11 cellular contexts compared by ENCODE assay signal in the genomic region with DNA sequence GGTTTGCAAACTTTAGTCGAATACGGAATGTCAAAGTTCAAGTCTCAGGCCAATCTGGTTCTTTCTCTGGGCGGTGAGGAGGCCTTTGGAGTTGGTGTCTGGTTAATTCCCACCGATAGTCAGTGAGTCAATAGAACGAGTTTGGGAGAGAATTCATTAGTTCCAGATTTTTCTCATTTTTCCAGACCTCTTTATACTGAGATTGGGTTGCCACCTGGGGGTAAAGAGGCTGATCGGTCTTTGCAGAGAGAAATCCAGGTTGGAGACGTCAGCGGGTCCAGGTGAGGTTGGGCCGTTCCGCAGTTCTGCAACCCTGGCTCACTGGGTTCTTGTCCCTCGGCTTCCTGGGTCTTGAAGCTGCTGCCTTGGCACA. TPM values are rescaled to one million over a fixed set of nuclear protein-coding genes. Genes with fewer than 3 reads are reported as not detected.
DNase-seq lines count a peak whose midpoint lies in the region; ATAC-seq, FAIRE-seq and TF ChIP-seq lines count a peak whose summit lies in the region.
"Had no signal": no experiment of that assay in that cellular context is flagged by ENCODE, and none has a peak within 500 bp of the region (broad histone marks: within the 10 kb centered on the region; RNA-seq: fewer than 3 reads in every experiment).

No MANE protein-coding gene starts in this region.

- no peak overlapping the region for H2BK120ac ChIP-seq in H1 (replicated peaks; ENCODE audit: low read depth, low read length)

- WGBS in A549 (ENCODE audit: missing lambda C conversion rate): 93% methylated on average over 11 of the region's 11 CpGs
- 58% methylated on average over 11 of the region's 11 CpGs; no CpG with 5 or more reads in 1 of the 2 experiments for WGBS in H1 (ENCODE audit: extremely low coverage in 1 of 2, insufficient coverage in 1 of 2, insufficient read length in 1 of 2, insufficient replicate concordance in 2 of 2, low coverage in 1 of 2, low lambda C conversion rate in 2 of 2, missing lambda C conversion rate in 1 of 2), 2 experiments

- TF ChIP-seq CTCF in A549 (IDR thresholded peaks at IDR 0.05) (no peak), HL-60 (IDR thresholded peaks at IDR 0.05; ENCODE audit: insufficient read depth, low read length) (no peak), H1 (IDR thresholded peaks at IDR 0.05; ENCODE audit: control extremely low read depth in 1 of 3, insufficient read depth in 1 of 3, low read depth in 1 of 3, low read length in 3 of 3) (no peak)

- no peak overlapping the region for H2AFZ ChIP-seq in H1 (ENCODE audit: low read length)

- H4K20me1 ChIP-seq in H1 (replicated peaks in 1 of 2; ENCODE audit: control insufficient read depth in 1 of 2, insufficient read depth in 2 of 2, low read length in 2 of 2): peaks cover 18 to 20% of the 10 kb centered on the region in 2 experiments

- H3K27me3 ChIP-seq in HL-60 (ENCODE audit: insufficient read depth, poor library complexity, severe bottlenecking): no peaks in the 10 kb centered on the region
- peaks cover 0 to 13% (median 7%) of the 10 kb centered on the region in 4 experiments; a peak in 6 of 7 replicates for H3K27me3 ChIP-seq in H1 (replicated peaks in 1 of 4; ENCODE audit: control insufficient read depth in 3 of 4, extremely low read depth in 1 of 4, insufficient read depth in 3 of 4, low read length in 3 of 4)

- H2BK12ac ChIP-seq in H1 (ENCODE audit: low read depth, low read length): no peak overlapping the region

- peaks cover 5% of the 10 kb centered on the region; the same call in 1 of the 2 replicates for H3K79me1 ChIP-seq in H1 (ENCODE audit: low read depth, low read length)

- peaks cover 38% of the 10 kb centered on the region; the same call in 2 of the 3 replicates for H3K4me1 ChIP-seq in A549
- peaks cover 13 to 29% (median 15%) of the 10 kb centered on the region in 4 experiments for H3K4me1 ChIP-seq in H1 (replicated peaks in 1 of 4; ENCODE audit: control insufficient read depth in 3 of 4, insufficient read depth in 4 of 4, low read length in 3 of 4)

- H4K5ac ChIP-seq in H1 (ENCODE audit: insufficient read length, low read depth, low read length): no peak overlapping the region

- no peak overlapping the region for H4K91ac ChIP-seq in H1 (replicated peaks; ENCODE audit: insufficient read length, low read length)

- H3K4me3 ChIP-seq in A549 (peak overlapping the region; percentile 92; the same call in 2 of the 3 replicates), HL-60 (replicated peaks; ENCODE audit: insufficient read depth, low read length) (no peak overlapping the region), H1 (ENCODE audit: extremely low read depth in 1 of 4, insufficient read depth in 2 of 4, low read depth in 3 of 4, low read length in 4 of 4) (peak overlapping the region in 1 of 4 experiments; percentile 81; a peak in 3 of 8 replicates)

- peaks cover 11% of the 10 kb centered on the region; the same call in 1 of the 2 replicates for H3K23me2 ChIP-seq in H1 (ENCODE audit: low read depth, low read length)

- no peak overlapping the region for H2BK20ac ChIP-seq in H1 (ENCODE audit: low read length)

- H3K79me2 ChIP-seq in H1 (ENCODE audit: control insufficient read depth in 1 of 2, insufficient read depth in 2 of 2, low read length in 2 of 2): peaks cover 32 to 71% of the 10 kb centered on the region in 2 experiments

- no peak overlapping the region for H2BK15ac ChIP-seq in H1 (ENCODE audit: low read length)

- no peak overlapping the region for H3K4ac ChIP-seq in H1 (replicated peaks; ENCODE audit: insufficient read length, low read depth, low read length)

- H3K4me2 ChIP-seq in A549: peak overlapping the region; percentile 65
- H3K4me2 ChIP-seq in H1 (ENCODE audit: insufficient read depth in 1 of 2, low read depth in 2 of 2, low read length in 2 of 2): peak overlapping the region; percentile 74

- POLR2A ChIA-PET in A549 (lab: Yijun Ruan, JAX): no interaction called here
- POLR2A ChIA-PET in H1 (lab: Charles Lee; ENCODE audit: partially characterized antibody): interaction anchor here (1.1 to 2.6 kb wide), 6 partner anchors 8 to 139 kb away, joined by 3 to 12 read pairs (median 6); no protein-coding TSS in a partner anchor

- TF ChIP-seq EP300 in A549 (IDR thresholded peaks at IDR 0.05) (no peak), H1 (IDR thresholded peaks at IDR 0.05; ENCODE audit: borderline replicate concordance in 1 of 2, low read depth in 2 of 2, low read length in 2 of 2) (no peak)

- H4K8ac ChIP-seq in H1 (ENCODE audit: extremely low read depth, insufficient read depth, low read length): no peak overlapping the region

- H3K56ac ChIP-seq in H1 (replicated peaks; ENCODE audit: insufficient read length, low read depth, low read length): no peak overlapping the region

- FAIRE-seq in A549 (lab: Jason Lieb, UNC): no peak
- FAIRE-seq in H1 (lab: Jason Lieb, UNC): no peak
- FAIRE-seq in RCC 7860 (lab: Jason Lieb, UNC): no peak

- no peak overlapping the region for H2AK5ac ChIP-seq in H1 (ENCODE audit: low read depth, low read length)

- no peak for DNase-seq in A549 (ENCODE audit: low read depth in 1 of 2, low spot score in 1 of 2)
- DNase-seq in HL-60 (ENCODE audit: low read depth in 1 of 2, low spot score in 1 of 2): no peak
- no peak for DNase-seq in H1 (ENCODE audit: low read depth in 1 of 2, low spot score in 2 of 2)
- DNase-seq in naive B cell: no peak
- no peak for DNase-seq in NK-92 treated with Interleukin-12 subunit alpha and Interleukin-12 subunit beta, amount 100 ng/mL, for 24 hours (lab: John Stamatoyannopoulos, UW)
- DNase-seq in RCC 7860 (ENCODE audit: low spot score): no peak
- DNase-seq in NCI-H2029 (lab: John Stamatoyannopoulos, UW): no peak
- no peak for DNase-seq in NK-92 (lab: John Stamatoyannopoulos, UW; ENCODE audit: unreplicated experiment)
- DNase-seq: NCI-H446, nucleus accumbens had no signal

- H3K27ac ChIP-seq in A549: peak overlapping the region; percentile 99 to 100; a peak in 4 of 6 replicates
- H3K27ac ChIP-seq in HL-60 (replicated peaks): peak overlapping the region; percentile 77; the same call in 1 of the 2 replicates
- no peak overlapping the region for H3K27ac ChIP-seq in H1 (ENCODE audit: low read depth, low read length)
- H3K27ac ChIP-seq: KMS-11 had no signal

- peak overlapping the region in 5 of 8 donors; percentile 4 to 94 (median 85) for H3K4me3 Mint-ChIP-seq in naive B cell

- no peak for TF ChIP-seq RAD21 in A549 (conservative IDR thresholded peaks at IDR 0.05 in 1 of 2, IDR thresholded peaks at IDR 0.05 in 1 of 2)
- no peak for TF ChIP-seq RAD21 in H1 (IDR thresholded peaks at IDR 0.05 in 1 of 2, conservative IDR thresholded peaks at IDR 0.05 in 1 of 2; ENCODE audit: low read depth in 2 of 2, low read length in 2 of 2)

- H3K9me3 Mint-ChIP-seq in naive B cell: no peaks in the 10 kb centered on the region

- H3K27me3 Mint-ChIP-seq in naive B cell: no peaks in the 10 kb centered on the region

- peak overlapping the region in 3 of 6 donors; percentile 27 to 73 (median 49) for H3K27ac Mint-ChIP-seq in naive B cell

- H3K9me3 ChIP-seq in A549 (no peaks in the 10 kb centered on the region), H1 (ENCODE audit: insufficient read depth in 2 of 2, low read depth in 1 of 2, low read length in 1 of 2) (no peaks in the 10 kb centered on the region)

- no peaks in the 10 kb centered on the region for H3K36me3 Mint-ChIP-seq in naive B cell

- H3K23ac ChIP-seq in H1 (ENCODE audit: insufficient read length): no peak overlapping the region

- no peak for ATAC-seq in A549
- no peak for ATAC-seq in naive B cell (ENCODE audit: low read depth in 2 of 2)

- no peak overlapping the region for H3K9ac ChIP-seq in H1 (replicated peaks in 1 of 4; ENCODE audit: extremely low read depth in 1 of 4, low read depth in 3 of 4, low read length in 3 of 4)
- H3K9ac ChIP-seq: KMS-11 had no signal

- H3K4me1 Mint-ChIP-seq in naive B cell: peaks cover 23 to 31% (median 30%) of the 10 kb centered on the region in 3 donors

- H3K18ac ChIP-seq in H1 (ENCODE audit: extremely low read depth, low read length): peak overlapping the region; percentile 15

- no peak overlapping the region for H2BK5ac ChIP-seq in H1 (ENCODE audit: low read depth, low read length)

- H3K14ac ChIP-seq in H1 (ENCODE audit: insufficient read length): no peak overlapping the region

- no peak for TF ChIP-seq POLR2A in A549 (IDR thresholded peaks at IDR 0.05; ENCODE audit: low read length)
- no peak for TF ChIP-seq POLR2A in H1 (IDR thresholded peaks at IDR 0.05; ENCODE audit: control extremely low read depth in 1 of 2, low read depth in 2 of 2, low read length in 2 of 2)

- CTCF ChIA-PET in A549 (lab: Yijun Ruan, JAX): interaction anchor here (1.0 to 2.7 kb wide), 3 partner anchors 31 to 75 kb away, joined by 4 to 11 read pairs (median 4); no protein-coding TSS in a partner anchor
- CTCF ChIA-PET in H1 (lab: Charles Lee; ENCODE audit: partially characterized antibody): interaction anchor here (0.6 to 3.0 kb wide), 4 partner anchors 14 to 132 kb away, joined by 3 to 13 read pairs (median 4); no protein-coding TSS in a partner anchor

- no peaks in the 10 kb centered on the region; a peak in 1 of 8 replicates for H3K36me3 ChIP-seq in H1 (ENCODE audit: control insufficient read depth in 2 of 4, insufficient read depth in 4 of 4, low read length in 3 of 4)

TF ChIP-seq in A549, 52 proteins besides CTCF, POLR2A, EP300 and RAD21 (continues in another document):
- no peak for TF ChIP-seq HEYL (CRISPR knock-in tag; IDR thresholded peaks at IDR 0.05)

TF ChIP-seq in H1, 55 proteins besides CTCF, POLR2A, EP300 and RAD21 (continues in another document):
- TF ChIP-seq TAF7 (optimal IDR thresholded peaks at IDR 0.05; ENCODE audit: borderline replicate concordance, low read depth, low read length) (no peak), FOSL1 (IDR thresholded peaks at IDR 0.05; ENCODE audit: insufficient read depth, low read depth, low read length) (no peak), TEAD4 (IDR thresholded peaks at IDR 0.05; ENCODE audit: low read depth, low read length) (no peak)

RNA-seq across cellular contexts. Expression of gene CUX1, which starts 1.3 kb away (rescaled TPM):
- 32.7 and 34.9 TPM in 2 replicates for polyA plus RNA-seq in A549 (2011; rRNA removed)
- polyA plus RNA-seq in A549 (2012; cell fraction: cytosol; rRNA removed): 37.6 and 46.3 TPM in 2 replicates
- 33.9 and 40.4 TPM in 2 replicates for polyA plus RNA-seq in A549 (2012; cell fraction: nucleus; rRNA removed)
- polyA plus RNA-seq in A549 (2017; fragmentation: RNase III; extraction: RNeasy Plus Mini Kit Qiagen cat#74134 plus additional on column Dnase treatment): 32.5 to 35.3 TPM (median 33.4 TPM) in 3 replicates
- 40.4 and 47.0 TPM in 2 replicates for polyA minus RNA-seq in A549 (2011; rRNA and poly(A)+ RNA removed)
- 53.8 and 65.9 TPM in 2 replicates for total RNA-seq in H1 (2021; fragmentation: NEBNext Ultra II Directional; extraction: Animal tissue kit (Norgen Biotek cat#: 25700))
- 21.6 and 33.1 TPM in 2 replicates for polyA plus RNA-seq in H1 (2011; rRNA removed)
- 17.0 TPM for polyA plus RNA-seq in H1 (2011; cell fraction: cytosol; rRNA removed)
- polyA plus RNA-seq in H1 (2011; cell fraction: nucleus; rRNA removed): 36.0 TPM
- 21.0 to 31.0 TPM (median 29.1 TPM) in 4 replicates for polyA plus RNA-seq in H1 (2012, experiment 1 of 2)
- 18.8 TPM for polyA plus RNA-seq in H1 (2012, experiment 2 of 2)
- 32.6 TPM for polyA plus RNA-seq in H1 (2013, experiment 1 of 2)
- 35.1 TPM for polyA plus RNA-seq in H1 (2013, experiment 2 of 2)
- 34.6 and 44.1 TPM in 2 replicates for polyA minus RNA-seq in H1 (2011; rRNA and poly(A)+ RNA removed)
- polyA minus RNA-seq in H1 (2011; cell fraction: cytosol; rRNA and poly(A)+ RNA removed): 30.0 TPM
- polyA minus RNA-seq in H1 (2011; cell fraction: nucleus; rRNA and poly(A)+ RNA removed): 71.2 TPM
- polyA plus RNA-seq in naive B cell (ENCODE audit: low read depth in 6 of 6): 10 to 100 TPM in 5 of 6 donors, under 1 TPM in 1; 0.66 to 31.5 (median 14.5) TPM
